28 cellular contexts compared by ENCODE assay signal in genomic region chr10:30324448-30325110, GRCh38.
"Had no signal": no experiment of that assay in that cellular context is flagged by ENCODE, and none has a peak within 500 bp of the region (broad histone marks: within the 10 kb centered on the region; RNA-seq: fewer than 3 reads in every experiment).

No MANE protein-coding gene starts in this region.

- H3K9me3 Mint-ChIP-seq: activated B cell treated with CpG ODN at 0.5 μM for 24 hours; activated CD4-positive, alpha-beta memory T cell treated with anti-CD3 and anti-CD28 coated beads, Interleukin-2, amount 10 ng/mL, durations not matched to agents 7 days and 5 days; activated CD4-positive, alpha-beta T cell treated with anti-CD3 and anti-CD28 coated beads, Interleukin-2, amount 10 ng/mL, durations not matched to agents 7 days and 5 days; activated naive CD4-positive, alpha-beta T cell treated with anti-CD3 and anti-CD28 coated beads for 36 hours; activated naive CD8-positive, alpha-beta T cell treated with anti-CD3 and anti-CD28 coated beads for 36 hours; activated T-helper 17 cell treated with anti-CD3 and anti-CD28 coated beads, Interleukin-2, amount 50 U/mL, for 72 hours; T-helper 1 cell treated with Interleukin-12 subunit alpha and Interleukin-12 subunit beta and Interleukin-4 antibody, amounts not matched to agents 30 μg/mL and 1 μg/mL, for 36 hours had no signal

- ATAC-seq: activated T-helper 17 cell treated with anti-CD3 and anti-CD28 coated beads, Interleukin-2, amount 50 U/mL, for 72 hours; body of pancreas had no signal

- H3K9me3 ChIP-seq: adrenal gland, body of pancreas, Peyer's patch, SJCRH30 had no signal

- DNase-seq: activated B cell treated with CpG ODN at 0.5 μM for 24 hours; activated CD4-positive, alpha-beta memory T cell treated with anti-CD3 and anti-CD28 coated beads, Interleukin-2, amount 10 ng/mL, durations not matched to agents 7 days and 5 days; activated CD4-positive, alpha-beta T cell treated with anti-CD3 and anti-CD28 coated beads, Interleukin-2, amount 10 ng/mL, durations not matched to agents 7 days and 5 days; activated gamma-delta T cell; activated naive CD4-positive, alpha-beta T cell treated with anti-CD3 and anti-CD28 coated beads for 36 hours; activated naive CD8-positive, alpha-beta T cell treated with anti-CD3 and anti-CD28 coated beads for 36 hours; activated T-cell treated with anti-CD3 and anti-CD28 coated beads for 4 hours; activated T-cell treated with anti-CD3 and anti-CD28 coated beads, Interleukin-2, amount 50 U/mL, for 48 hours; adrenal gland; aorta; body of pancreas; KBM-7; NCI-H1092; NCI-H1417; NCI-H1930; NCI-H2171; NCI-H226; NCI-H510A; NCI-H526 treated with DMSO at 0.1 percent for 48 hours; NCI-H82; OCI-M1; Peyer's patch; Right ventricle myocardium superior; SJCRH30; T-helper 9 cell had no signal

- H3K4me3 Mint-ChIP-seq: activated B cell treated with CpG ODN at 0.5 μM for 24 hours; activated CD4-positive, alpha-beta memory T cell treated with anti-CD3 and anti-CD28 coated beads, Interleukin-2, amount 10 ng/mL, durations not matched to agents 7 days and 5 days; activated CD4-positive, alpha-beta T cell treated with anti-CD3 and anti-CD28 coated beads, Interleukin-2, amount 10 ng/mL, durations not matched to agents 7 days and 5 days; activated naive CD4-positive, alpha-beta T cell treated with anti-CD3 and anti-CD28 coated beads for 36 hours; activated naive CD8-positive, alpha-beta T cell treated with anti-CD3 and anti-CD28 coated beads for 36 hours; activated T-helper 17 cell treated with anti-CD3 and anti-CD28 coated beads, Interleukin-2, amount 50 U/mL, for 72 hours; T-helper 1 cell treated with Interleukin-12 subunit alpha and Interleukin-12 subunit beta and Interleukin-4 antibody, amounts not matched to agents 30 μg/mL and 1 μg/mL, for 36 hours had no signal

- H3K4me1 Mint-ChIP-seq: activated B cell treated with CpG ODN at 0.5 μM for 24 hours; activated CD4-positive, alpha-beta memory T cell treated with anti-CD3 and anti-CD28 coated beads, Interleukin-2, amount 10 ng/mL, durations not matched to agents 7 days and 5 days; activated CD4-positive, alpha-beta T cell treated with anti-CD3 and anti-CD28 coated beads, Interleukin-2, amount 10 ng/mL, durations not matched to agents 7 days and 5 days; activated naive CD8-positive, alpha-beta T cell treated with anti-CD3 and anti-CD28 coated beads for 36 hours; activated T-helper 17 cell treated with anti-CD3 and anti-CD28 coated beads, Interleukin-2, amount 50 U/mL, for 72 hours had no signal

- H3K4me1 ChIP-seq: adrenal gland, body of pancreas, Peyer's patch, SJCRH30 had no signal

- H3K27ac ChIP-seq: adrenal gland, body of pancreas, Peyer's patch, RWPE1, SJCRH30 had no signal

- H3K4me3 ChIP-seq: adrenal gland, body of pancreas, Peyer's patch, SJCRH30 had no signal

- H3K27me3 ChIP-seq: adrenal gland, body of pancreas, Peyer's patch, SJCRH30 had no signal

- H3K27ac Mint-ChIP-seq: activated B cell treated with CpG ODN at 0.5 μM for 24 hours; activated CD4-positive, alpha-beta memory T cell treated with anti-CD3 and anti-CD28 coated beads, Interleukin-2, amount 10 ng/mL, durations not matched to agents 7 days and 5 days; activated CD4-positive, alpha-beta T cell treated with anti-CD3 and anti-CD28 coated beads, Interleukin-2, amount 10 ng/mL, durations not matched to agents 7 days and 5 days; activated naive CD4-positive, alpha-beta T cell treated with anti-CD3 and anti-CD28 coated beads for 36 hours; activated naive CD8-positive, alpha-beta T cell treated with anti-CD3 and anti-CD28 coated beads for 36 hours; activated T-helper 17 cell treated with anti-CD3 and anti-CD28 coated beads, Interleukin-2, amount 50 U/mL, for 72 hours; T-helper 1 cell treated with Interleukin-12 subunit alpha and Interleukin-12 subunit beta and Interleukin-4 antibody, amounts not matched to agents 30 μg/mL and 1 μg/mL, for 36 hours had no signal

- H3K27me3 Mint-ChIP-seq: activated B cell treated with CpG ODN at 0.5 μM for 24 hours; activated CD4-positive, alpha-beta memory T cell treated with anti-CD3 and anti-CD28 coated beads, Interleukin-2, amount 10 ng/mL, durations not matched to agents 7 days and 5 days; activated CD4-positive, alpha-beta T cell treated with anti-CD3 and anti-CD28 coated beads, Interleukin-2, amount 10 ng/mL, durations not matched to agents 7 days and 5 days; activated naive CD8-positive, alpha-beta T cell treated with anti-CD3 and anti-CD28 coated beads for 36 hours; activated T-helper 17 cell treated with anti-CD3 and anti-CD28 coated beads, Interleukin-2, amount 50 U/mL, for 72 hours had no signal
